Comparison of ENCODE assay signal across 26 cellular contexts in genomic region chr18:14948163-14948540, GRCh38.
"Had no signal": no experiment of that assay in that cellular context is flagged by ENCODE, and none has a peak within 500 bp of the region (broad histone marks: within the 10 kb centered on the region; RNA-seq: fewer than 3 reads in every experiment).

No MANE protein-coding gene starts in this region.

- H3K4me1 Mint-ChIP-seq: natural killer cell; nephron; neural progenitor cell; stimulated activated effector memory CD8-positive, alpha-beta T cell treated with anti-CD3 and anti-CD28 coated beads, Interleukin-12 subunit alpha, Interleukin-12 subunit beta, amount 100 ng/mL, for 72 hours; stimulated activated naive CD8-positive, alpha-beta T cell treated with anti-CD3 and anti-CD28 coated beads, Interleukin-15, amount 100 ng/mL, for 72 hours had no signal

- H3K4me3 ChIP-seq: neural progenitor cell, pancreas, psoas muscle, right lobe of liver, sigmoid colon, suprapubic skin, testis, tibial artery, transverse colon, upper lobe of right lung, vagina had no signal

- H3K4me3 Mint-ChIP-seq: naive thymus-derived CD4-positive, alpha-beta T cell; natural killer cell; nephron; neural progenitor cell; stimulated activated effector memory CD8-positive, alpha-beta T cell treated with anti-CD3 and anti-CD28 coated beads, Interleukin-12 subunit alpha, Interleukin-12 subunit beta, amount 100 ng/mL, for 72 hours; stimulated activated naive CD8-positive, alpha-beta T cell treated with anti-CD3 and anti-CD28 coated beads, Interleukin-15, amount 100 ng/mL, for 72 hours; type B pancreatic cell had no signal

- H3K9me3 Mint-ChIP-seq: naive thymus-derived CD4-positive, alpha-beta T cell; natural killer cell; stimulated activated effector memory CD8-positive, alpha-beta T cell treated with anti-CD3 and anti-CD28 coated beads, Interleukin-12 subunit alpha, Interleukin-12 subunit beta, amount 100 ng/mL, for 72 hours; stimulated activated naive CD8-positive, alpha-beta T cell treated with anti-CD3 and anti-CD28 coated beads, Interleukin-15, amount 100 ng/mL, for 72 hours; type B pancreatic cell had no signal

- H3K27me3 ChIP-seq: neural progenitor cell, pancreas, right lobe of liver, sigmoid colon, suprapubic skin, testis, tibial artery, transverse colon, upper lobe of right lung, vagina had no signal

- H3K27me3 Mint-ChIP-seq: naive thymus-derived CD4-positive, alpha-beta T cell; progenitor cell of endocrine pancreas; stimulated activated naive CD8-positive, alpha-beta T cell treated with anti-CD3 and anti-CD28 coated beads, Interleukin-15, amount 100 ng/mL, for 72 hours; type B pancreatic cell had no signal

- H3K27ac ChIP-seq: neural progenitor cell, pancreas, psoas muscle, right lobe of liver, sigmoid colon, suprapubic skin, testis, tibial artery, upper lobe of right lung, vagina had no signal

- H2AFZ ChIP-seq: neural progenitor cell had no signal

- H3K4me1 ChIP-seq: neural progenitor cell, pancreas, psoas muscle, right lobe of liver, sigmoid colon, suprapubic skin, testis, tibial artery, upper lobe of right lung, vagina had no signal

- H3K9me3 ChIP-seq: pancreas, psoas muscle, right lobe of liver, sigmoid colon, testis, tibial artery, transverse colon, upper lobe of right lung, vagina had no signal

- ATAC-seq: naive thymus-derived CD4-positive, alpha-beta T cell; natural killer cell; pancreas; right cardiac atrium; right lobe of liver; stimulated activated naive CD8-positive, alpha-beta T cell treated with anti-CD3 and anti-CD28 coated beads, Interleukin-15, amount 100 ng/mL, for 72 hours; stimulated activated naive CD8-positive, alpha-beta T cell treated with anti-CD3 and anti-CD28 coated beads, Interleukin-15, Interleukin-2, amounts not matched to agents 100 U/mL and 50 U/mL, for 24 hours; upper lobe of right lung had no signal

- H3K36me3 Mint-ChIP-seq: naive thymus-derived CD4-positive, alpha-beta T cell; natural killer cell; neural progenitor cell; stimulated activated effector memory CD8-positive, alpha-beta T cell treated with anti-CD3 and anti-CD28 coated beads, Interleukin-12 subunit alpha, Interleukin-12 subunit beta, amount 100 ng/mL, for 72 hours; type B pancreatic cell had no signal

- H3K36me3 ChIP-seq: neural progenitor cell, pancreas, right lobe of liver, sigmoid colon, suprapubic skin, tibial artery, transverse colon, upper lobe of right lung, vagina had no signal

- H3K4me2 ChIP-seq: neural progenitor cell had no signal

- H3K9ac ChIP-seq: neural progenitor cell had no signal

- H3K27ac Mint-ChIP-seq: natural killer cell; nephron; neural progenitor cell; progenitor cell of endocrine pancreas; stimulated activated effector memory CD8-positive, alpha-beta T cell treated with anti-CD3 and anti-CD28 coated beads, Interleukin-12 subunit alpha, Interleukin-12 subunit beta, amount 100 ng/mL, for 72 hours; stimulated activated naive CD8-positive, alpha-beta T cell treated with anti-CD3 and anti-CD28 coated beads, Interleukin-15, amount 100 ng/mL, for 72 hours; type B pancreatic cell had no signal

- DNase-seq: naive thymus-derived CD4-positive, alpha-beta T cell; natural killer cell; occipital lobe; pancreas; psoas muscle; right cardiac atrium; right lobe of liver; sigmoid colon; small intestine; stimulated activated CD4-positive, alpha-beta T cell treated with anti-CD3 and anti-CD28 coated beads, Interleukin-15, amount 100 ng/mL, for 24 hours; stimulated activated CD4-positive, alpha-beta T cell treated with anti-CD3 and anti-CD28 coated beads, Interleukin-2, amount 100 ng/mL, for 48 hours; stimulated activated CD4-positive, alpha-beta T cell treated with anti-CD3 and anti-CD28 coated beads, Interleukin-4, amount 100 ng/mL, for 24 hours; stimulated activated naive CD4-positive, alpha-beta T cell; stimulated activated naive CD8-positive, alpha-beta T cell treated with anti-CD3 and anti-CD28 coated beads, Interleukin-15, amount 100 ng/mL, for 72 hours; stimulated activated naive CD8-positive, alpha-beta T cell treated with anti-CD3 and anti-CD28 coated beads, Interleukin-15, Interleukin-2, amounts not matched to agents 100 U/mL and 50 U/mL, for 24 hours; testis; tibial artery; transverse colon; upper lobe of right lung had no signal
